Comparison of ENCODE assay signal across 20 cellular contexts in the genomic region with DNA sequence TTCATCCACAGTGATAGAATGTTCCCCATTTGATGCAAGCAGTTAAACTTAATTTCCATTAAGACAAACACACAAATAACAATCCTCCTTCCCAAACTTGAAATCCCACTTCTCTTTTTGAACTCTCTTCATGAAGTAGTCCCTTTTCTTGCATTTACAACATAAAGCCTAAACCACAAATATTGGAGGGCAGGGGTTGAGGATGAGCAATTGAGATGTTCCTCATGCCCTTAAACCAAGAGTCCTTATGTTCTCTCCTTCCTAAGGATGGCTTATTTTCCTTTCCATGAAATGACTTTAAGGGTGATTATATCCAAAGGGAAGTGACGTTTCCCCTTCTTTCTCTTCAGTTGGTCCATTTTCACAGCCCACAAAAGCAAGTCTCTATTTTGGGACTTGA.
"Had no signal": no experiment of that assay in that cellular context is flagged by ENCODE, and none has a peak within 500 bp of the region (broad histone marks: within the 10 kb centered on the region; RNA-seq: fewer than 3 reads in every experiment).

No MANE protein-coding gene starts in this region.

- H3K4me2 ChIP-seq: smooth muscle cell had no signal

- H3K36me3 ChIP-seq: left ventricle myocardium inferior, lower lobe of right lung, ovary, right atrium auricular region, sigmoid colon had no signal

- H3K27me3 Mint-ChIP-seq: memory B cell had no signal

- H3K9me3 ChIP-seq: left ventricle myocardium inferior, lower lobe of right lung, ovary, right atrium auricular region, sigmoid colon had no signal

- H3K27me3 ChIP-seq: dorsolateral prefrontal cortex, foreskin keratinocyte, ovary, right atrium auricular region, sigmoid colon had no signal

- H3K4me1 Mint-ChIP-seq: immature natural killer cell, natural killer cell had no signal

- H3K27ac ChIP-seq: coronary artery, dorsolateral prefrontal cortex, foreskin keratinocyte, left ventricle myocardium inferior, lower lobe of right lung, right atrium auricular region, sigmoid colon had no signal

- H3K9me3 Mint-ChIP-seq: immature natural killer cell, memory B cell, mesothelial cell of epicardium, natural killer cell, neural crest cell had no signal

- H3K27ac Mint-ChIP-seq: memory B cell, mesothelial cell of epicardium, natural killer cell had no signal

- H3K36me3 Mint-ChIP-seq: immature natural killer cell, mesothelial cell of epicardium, natural killer cell had no signal

- H3K4me1 ChIP-seq: foreskin keratinocyte, lower lobe of right lung, sigmoid colon had no signal

- H3K4me3 Mint-ChIP-seq: immature natural killer cell, memory B cell, mesothelial cell of epicardium, natural killer cell, neural crest cell had no signal

- H3K4me3 ChIP-seq: coronary artery, dorsolateral prefrontal cortex, left ventricle myocardium inferior, lower lobe of right lung, ovary, right atrium auricular region, sigmoid colon, smooth muscle cell had no signal

- DNase-seq: dorsolateral prefrontal cortex; effector memory CD4-positive, alpha-beta T cell; foreskin keratinocyte; immature natural killer cell; kidney; left cardiac atrium; left ventricle myocardium inferior; lower lobe of right lung; natural killer cell; ovary; sigmoid colon; stimulated activated CD4-positive, alpha-beta T cell treated with anti-CD3 and anti-CD28 coated beads, Interleukin-2, amount 100 ng/mL, for 48 hours; stimulated activated naive CD4-positive, alpha-beta T cell treated with Interleukin-2 at 50 U/mL for 16 hours; trophoblast cell had no signal
